8 cellular contexts compared by ENCODE assay signal in genomic region chr9:120348951-120349429, GRCh38.
DNase-seq lines count a peak whose midpoint lies in the region; ATAC-seq and TF ChIP-seq lines count a peak whose summit lies in the region.

No MANE protein-coding gene starts in this region.

- H3K4me3 ChIP-seq in psoas muscle = no peak overlapping the region

- intact Hi-C loops in psoas muscle (cut with DNase I) = loop anchor here (2.0 to 10.0 kb wide), 3 partner anchors 384 to 792 kb away; no protein-coding TSS in a partner anchor

- no peaks in the 10 kb centered on the region for H3K27me3 ChIP-seq in psoas muscle (ENCODE audit: insufficient read depth in 3 of 3, low read length in 2 of 3)

- no peaks in the 10 kb centered on the region for H3K9me3 ChIP-seq in psoas muscle

- ATAC-seq in activated T-cell treated with anti-CD3 and anti-CD28 coated beads, Interleukin-2, amount 50 U/mL, for 72 hours (replicated peaks in 1 of 2) = peak; percentile 41 to 44
- ATAC-seq in activated T-cell treated with anti-CD3 and anti-CD28 coated beads, Interleukin-2, amount 50 U/mL, for 4 hours = no peak
- ATAC-seq in psoas muscle = peak; percentile 70 to 92 (median 87)
- ATAC-seq in HG02870 (IDR thresholded peaks at IDR 0.05; ENCODE audit: unreplicated experiment) = no peak

- H3K4me3 Mint-ChIP-seq in activated T-cell treated with anti-CD3 and anti-CD28 coated beads, Interleukin-2, amount 50 U/mL, for 72 hours = no peak overlapping the region
- H3K4me3 Mint-ChIP-seq in activated T-cell treated with anti-CD3 and anti-CD28 coated beads, Interleukin-2, amount 50 U/mL, for 4 hours = no peak overlapping the region

- H3K27ac ChIP-seq in psoas muscle = no peak overlapping the region

- DNase-seq in activated T-cell treated with anti-CD3 and anti-CD28 coated beads, Interleukin-2, amount 50 U/mL, for 72 hours = peak; percentile 23
- no peak for DNase-seq in activated T-cell treated with anti-CD3 and anti-CD28 coated beads, Interleukin-2, amount 50 U/mL, for 4 hours
- peak; percentile 30 to 49 for DNase-seq in Kasumi-1 (lab: John Stamatoyannopoulos, UW)
- DNase-seq in SKM-1 treated with dmso at 0.1 percent for 144 hours (lab: John Stamatoyannopoulos, UW; ENCODE audit: unreplicated experiment) = peak; percentile 31
- DNase-seq in globus pallidus (ENCODE audit: low spot score) = peak; percentile 32
- peak in 1 of 2 donors; percentile 52 for DNase-seq in psoas muscle
- DNase-seq in activated CD4-positive, CD25-positive, alpha-beta regulatory T cell (lab: John Stamatoyannopoulos, UW) = no peak

- H3K36me3 Mint-ChIP-seq in activated T-cell treated with anti-CD3 and anti-CD28 coated beads, Interleukin-2, amount 50 U/mL, for 72 hours (ENCODE audit: insufficient read depth in 2 of 2) = no peaks in the 10 kb centered on the region
- no peaks in the 10 kb centered on the region for H3K36me3 Mint-ChIP-seq in activated T-cell treated with anti-CD3 and anti-CD28 coated beads, Interleukin-2, amount 50 U/mL, for 4 hours (ENCODE audit: insufficient read depth)

- no peak overlapping the region for H3K27ac Mint-ChIP-seq in activated T-cell treated with anti-CD3 and anti-CD28 coated beads, Interleukin-2, amount 50 U/mL, for 72 hours

- no peaks in the 10 kb centered on the region for H3K4me1 ChIP-seq in psoas muscle

- no peaks in the 10 kb centered on the region for H3K4me1 Mint-ChIP-seq in activated T-cell treated with anti-CD3 and anti-CD28 coated beads, Interleukin-2, amount 50 U/mL, for 72 hours (ENCODE audit: low read depth)
- H3K4me1 Mint-ChIP-seq in activated T-cell treated with anti-CD3 and anti-CD28 coated beads, Interleukin-2, amount 50 U/mL, for 4 hours (ENCODE audit: low read depth) = peaks cover 3% of the 10 kb centered on the region

- no peaks in the 10 kb centered on the region for H3K36me3 ChIP-seq in psoas muscle (ENCODE audit: insufficient read depth in 1 of 2, low read depth in 1 of 2)

- H3K9me3 Mint-ChIP-seq in activated T-cell treated with anti-CD3 and anti-CD28 coated beads, Interleukin-2, amount 50 U/mL, for 72 hours = no peaks in the 10 kb centered on the region
- no peaks in the 10 kb centered on the region for H3K9me3 Mint-ChIP-seq in activated T-cell treated with anti-CD3 and anti-CD28 coated beads, Interleukin-2, amount 50 U/mL, for 4 hours

- TF ChIP-seq CTCF in psoas muscle (IDR thresholded peaks at IDR 0.05) = peak; percentile 61

- H3K27me3 Mint-ChIP-seq in activated T-cell treated with anti-CD3 and anti-CD28 coated beads, Interleukin-2, amount 50 U/mL, for 72 hours (ENCODE audit: low read depth) = no peaks in the 10 kb centered on the region
- no peaks in the 10 kb centered on the region for H3K27me3 Mint-ChIP-seq in activated T-cell treated with anti-CD3 and anti-CD28 coated beads, Interleukin-2, amount 50 U/mL, for 4 hours (ENCODE audit: low read depth)

- WGBS in psoas muscle, 3 donors = 25 to 34% (median 25%) methylated on average over 15 to 16 of the region's 16 CpGs

Comparison
In these comparisons a context has a peak if more than half of its experiments do, and no peak if none do; other contexts are left out.
1. ATAC-seq: peak in activated T-cell treated with anti-CD3 and anti-CD28 coated beads, Interleukin-2, amount 50 U/mL, for 72 hours (2 of 2) and psoas muscle (4 of 4); none in activated T-cell treated with anti-CD3 and anti-CD28 coated beads, Interleukin-2, amount 50 U/mL, for 4 hours (0 of 2) and HG02870 (single experiment).
2. DNase-seq: peak in activated T-cell treated with anti-CD3 and anti-CD28 coated beads, Interleukin-2, amount 50 U/mL, for 72 hours (2 of 2), Kasumi-1 (2 of 2), SKM-1 treated with dmso at 0.1 percent for 144 hours (single experiment) and globus pallidus (single experiment); none in activated T-cell treated with anti-CD3 and anti-CD28 coated beads, Interleukin-2, amount 50 U/mL, for 4 hours (single experiment) and activated CD4-positive, CD25-positive, alpha-beta regulatory T cell (0 of 4).